In genomic region chr12:19276767-19277166, GRCh38 we compare ENCODE assay signal across 24 cellular contexts.
"Had no signal": no experiment of that assay in that cellular context is flagged by ENCODE, and none has a peak within 500 bp of the region (broad histone marks: within the 10 kb centered on the region; RNA-seq: fewer than 3 reads in every experiment).

No MANE protein-coding gene starts in this region.

- H3K9me3 ChIP-seq: colonic mucosa, esophagus squamous epithelium, gastrocnemius medialis, heart right ventricle, left lung, lower lobe of right lung had no signal

- ATAC-seq: effector memory CD8-positive, alpha-beta T cell; esophagus mucosa; gastrocnemius medialis; heart right ventricle; left cardiac atrium; left lung; left ventricle myocardium superior; lower lobe of right lung; naive thymus-derived CD4-positive, alpha-beta T cell had no signal

- H3K4me1 Mint-ChIP-seq: endodermal cell had no signal

- H3K27ac Mint-ChIP-seq: dendritic cell treated with granulocyte-macrophage colony-stimulating factor and Interleukin-4, amounts not matched to agents 40 ng/mL and 50 ng/mL, for 4 days; effector memory CD8-positive, alpha-beta T cell; naive thymus-derived CD4-positive, alpha-beta T cell had no signal

- DNase-seq: colonic mucosa; cortex of kidney; effector CD8-positive, alpha-beta T cell; effector memory CD8-positive, alpha-beta T cell; endodermal cell; erythroblast; esophagus squamous epithelium; foreskin fibroblast; foreskin melanocyte; gastrocnemius medialis; glutamatergic neuron; head of caudate nucleus; heart right ventricle; hippocampal formation; left cardiac atrium; left lung; left ventricle myocardium superior; lower lobe of right lung; mesenchymal stem cell; midbrain; naive thymus-derived CD4-positive, alpha-beta T cell had no signal

- H3K9me3 Mint-ChIP-seq: dendritic cell treated with granulocyte-macrophage colony-stimulating factor and Interleukin-4, amounts not matched to agents 40 ng/mL and 50 ng/mL, for 4 days; effector memory CD8-positive, alpha-beta T cell; endodermal cell; naive thymus-derived CD4-positive, alpha-beta T cell had no signal

- H3K27me3 ChIP-seq: colonic mucosa, esophagus squamous epithelium, gastrocnemius medialis, heart right ventricle, left lung had no signal

- H3K4me3 ChIP-seq: colonic mucosa, esophagus squamous epithelium, gastrocnemius medialis, heart right ventricle, left lung, lower lobe of right lung had no signal

- H3K27ac ChIP-seq: colonic mucosa, epithelial cell of prostate, esophagus squamous epithelium, gastrocnemius medialis, heart right ventricle, left lung, lower lobe of right lung had no signal

- H3K36me3 ChIP-seq: colonic mucosa, gastrocnemius medialis, left lung had no signal

- H3K4me3 Mint-ChIP-seq: dendritic cell treated with granulocyte-macrophage colony-stimulating factor and Interleukin-4, amounts not matched to agents 40 ng/mL and 50 ng/mL, for 4 days; effector memory CD8-positive, alpha-beta T cell; endodermal cell; naive thymus-derived CD4-positive, alpha-beta T cell had no signal

- H3K27me3 Mint-ChIP-seq: dendritic cell treated with granulocyte-macrophage colony-stimulating factor and Interleukin-4, amounts not matched to agents 40 ng/mL and 50 ng/mL, for 4 days; effector memory CD8-positive, alpha-beta T cell; naive thymus-derived CD4-positive, alpha-beta T cell had no signal

- H3K4me1 ChIP-seq: gastrocnemius medialis had no signal
